ENCODE assay signal across 8 cellular contexts in the genomic region with DNA sequence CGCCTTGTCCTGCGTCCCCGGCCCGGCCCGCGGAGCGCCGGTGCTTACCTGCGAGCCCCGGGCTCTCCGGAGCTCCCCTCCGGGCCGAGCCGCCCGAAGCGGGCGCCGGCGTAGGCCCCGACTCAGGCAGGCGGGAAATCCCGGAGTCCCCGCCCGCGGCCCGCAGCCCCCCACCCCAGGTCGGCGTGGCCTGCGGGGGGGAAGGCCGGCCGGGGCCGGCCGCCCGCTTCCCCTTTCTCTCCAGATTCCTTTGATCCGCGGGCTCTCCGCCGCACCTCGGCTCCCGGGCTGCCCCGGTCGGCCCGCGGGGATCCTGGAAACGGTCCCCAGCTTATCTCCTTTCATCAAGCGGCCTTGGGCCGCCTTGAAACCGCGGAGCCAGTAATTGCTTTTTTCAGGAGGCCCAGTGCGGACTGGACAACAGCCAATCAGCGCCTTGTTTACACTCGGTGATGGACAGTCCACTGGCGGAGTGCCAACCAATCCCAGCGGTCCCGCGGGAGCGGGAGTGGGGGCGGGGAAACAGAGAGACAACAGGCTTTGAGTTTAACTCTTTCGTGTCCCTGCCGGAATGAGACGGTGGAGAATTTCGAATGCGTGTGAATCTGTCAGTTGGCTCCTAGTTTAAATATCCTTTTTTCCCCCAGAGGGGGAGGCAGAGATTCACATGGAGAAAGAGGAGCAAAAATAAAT. TPM values are rescaled to one million over a fixed set of nuclear protein-coding genes. Genes with fewer than 3 reads are reported as not detected.
A peak's percentile ranks its signal among the peaks of the same experiment; 100 is the strongest.
DNase-seq lines count a peak whose midpoint lies in the region; ATAC-seq and TF ChIP-seq lines count a peak whose summit lies in the region.

No MANE protein-coding gene starts in this region.

- H3K27me3 ChIP-seq in endodermal cell (ENCODE audit: control insufficient read depth, insufficient read depth, low read length, poor library complexity, severe bottlenecking) (no peaks in the 10 kb centered on the region), lung (ENCODE audit: control insufficient read depth, insufficient read depth) (no peaks in the 10 kb centered on the region)

- peaks cover 13% of the 10 kb centered on the region for H3K4me1 ChIP-seq in endodermal cell (ENCODE audit: control insufficient read depth, insufficient read depth, low read length)
- H3K4me1 ChIP-seq in lung (ENCODE audit: control insufficient read depth in 2 of 2, insufficient read depth in 2 of 2, low read length in 2 of 2): peaks cover 0 to 10% of the 10 kb centered on the region in 2 donors

- H3K36me3 Mint-ChIP-seq in WTC11 (no peaks in the 10 kb centered on the region), endodermal cell (ENCODE audit: low read depth) (peaks cover 23% of the 10 kb centered on the region)

- H3K9me3 ChIP-seq in endodermal cell (ENCODE audit: control insufficient read depth, low read length) (no peaks in the 10 kb centered on the region), lung (ENCODE audit: control insufficient read depth in 2 of 2, insufficient read depth in 1 of 2, low read length in 1 of 2) (no peaks in the 10 kb centered on the region)

- H3K9ac ChIP-seq in endodermal cell (ENCODE audit: extremely low read depth, low read length, poor library complexity, severe bottlenecking): peak overlapping the region; percentile 91

- H3K27ac Mint-ChIP-seq in WTC11: peak overlapping the region; percentile 93
- H3K27ac Mint-ChIP-seq in endodermal cell: peak overlapping the region; percentile 94

- CTCF ChIA-PET in WTC11 (lab: Charles Lee): interaction anchor here (0.7 to 2.4 kb wide), 5 partner anchors 16 to 139 kb away, joined by 3 to 9 read pairs (median 6); no protein-coding TSS in a partner anchor

- H3K4me3 ChIP-seq in AG09309 (ENCODE audit: control insufficient read depth, low read depth, low read length): peak overlapping the region; percentile 49
- H3K4me3 ChIP-seq in endodermal cell (ENCODE audit: low read length): peak overlapping the region; percentile 88
- H3K4me3 ChIP-seq in lung: peak overlapping the region; percentile 73

- H3K4me1 Mint-ChIP-seq in WTC11: peaks cover 42% of the 10 kb centered on the region
- peaks cover 31% of the 10 kb centered on the region for H3K4me1 Mint-ChIP-seq in endodermal cell

- DNase-seq in AG09309 (ENCODE audit: low read depth) (peak; percentile 97), NCI-H2171 (lab: John Stamatoyannopoulos, UW) (peak; percentile 99), WTC11 (ENCODE audit: low spot score) (peak; percentile 100), endodermal cell (peak; percentile 100), lung (ENCODE audit: low spot score) (peak; percentile 100)
- DNase-seq in stimulated activated CD4-positive, alpha-beta T cell treated with anti-CD3 and anti-CD28 coated beads, TNF-alpha, amount 100 ng/mL, for 24 hours (ENCODE audit: low read depth in 3 of 3): peak; percentile 36 to 88 (median 54)

- H3K9me3 Mint-ChIP-seq in WTC11 (no peaks in the 10 kb centered on the region), endodermal cell (no peaks in the 10 kb centered on the region)

- no peak for TF ChIP-seq CTCF in AG09309 (IDR thresholded peaks at IDR 0.05; ENCODE audit: control insufficient read depth, insufficient read depth, low read depth, low read length, missing control alignments)
- no peak for TF ChIP-seq CTCF in WTC11 (IDR thresholded peaks at IDR 0.05)
- TF ChIP-seq CTCF in endodermal cell (conservative IDR thresholded peaks at IDR 0.05): peak; percentile 57
- TF ChIP-seq CTCF in lung (IDR thresholded peaks at IDR 0.05; ENCODE audit: control extremely low read depth, extremely low read depth): no peak

- POLR2A ChIA-PET in WTC11 (lab: Charles Lee): interaction anchor here (1.0 kb wide), 1 partner anchor 9 kb away, joined by 5 read pairs; no protein-coding TSS in a partner anchor

- peak overlapping the region; percentile 93 for H3K27ac ChIP-seq in endodermal cell (ENCODE audit: low read depth, low read length)
- peak overlapping the region; percentile 95 to 99 for H3K27ac ChIP-seq in lung (ENCODE audit: low read depth in 1 of 2, low read length in 1 of 2)

- 0 to 1% methylated on average over 24 to 63 of the region's 63 CpGs for WGBS in endodermal cell (ENCODE audit: insufficient coverage in 1 of 2, insufficient read length in 1 of 2), 2 experiments
- 0 to 1% methylated on average over 57 to 63 of the region's 63 CpGs for WGBS in lung, 2 donors

- H3K36me3 ChIP-seq in endodermal cell (ENCODE audit: control insufficient read depth, insufficient read depth, low read length): peaks cover 6% of the 10 kb centered on the region
- peaks cover 0 to 4% of the 10 kb centered on the region in 2 donors for H3K36me3 ChIP-seq in lung (ENCODE audit: control insufficient read depth in 2 of 2, insufficient read depth in 2 of 2, low read length in 2 of 2)

- H3K27me3 Mint-ChIP-seq in WTC11 (ENCODE audit: low read depth) (peaks cover 74% of the 10 kb centered on the region), endodermal cell (ENCODE audit: insufficient read depth) (peaks cover 35% of the 10 kb centered on the region)

- ATAC-seq in GM21381 (IDR thresholded peaks at IDR 0.05; ENCODE audit: unreplicated experiment) (peak; percentile 54), WTC11 (peak; percentile 43), lung (ENCODE audit: insufficient read depth, low FRiP score) (peak; percentile 35), HG02840 (IDR thresholded peaks at IDR 0.05; ENCODE audit: low FRiP score, unreplicated experiment) (no peak)

- H3K4me3 Mint-ChIP-seq in WTC11 (peak overlapping the region; percentile 72), endodermal cell (peak overlapping the region; percentile 87)

TF ChIP-seq in WTC11, 78 proteins besides CTCF, POLR2A, EP300 and RAD21 (continues in another document):
- TF ChIP-seq, protein P1, sequence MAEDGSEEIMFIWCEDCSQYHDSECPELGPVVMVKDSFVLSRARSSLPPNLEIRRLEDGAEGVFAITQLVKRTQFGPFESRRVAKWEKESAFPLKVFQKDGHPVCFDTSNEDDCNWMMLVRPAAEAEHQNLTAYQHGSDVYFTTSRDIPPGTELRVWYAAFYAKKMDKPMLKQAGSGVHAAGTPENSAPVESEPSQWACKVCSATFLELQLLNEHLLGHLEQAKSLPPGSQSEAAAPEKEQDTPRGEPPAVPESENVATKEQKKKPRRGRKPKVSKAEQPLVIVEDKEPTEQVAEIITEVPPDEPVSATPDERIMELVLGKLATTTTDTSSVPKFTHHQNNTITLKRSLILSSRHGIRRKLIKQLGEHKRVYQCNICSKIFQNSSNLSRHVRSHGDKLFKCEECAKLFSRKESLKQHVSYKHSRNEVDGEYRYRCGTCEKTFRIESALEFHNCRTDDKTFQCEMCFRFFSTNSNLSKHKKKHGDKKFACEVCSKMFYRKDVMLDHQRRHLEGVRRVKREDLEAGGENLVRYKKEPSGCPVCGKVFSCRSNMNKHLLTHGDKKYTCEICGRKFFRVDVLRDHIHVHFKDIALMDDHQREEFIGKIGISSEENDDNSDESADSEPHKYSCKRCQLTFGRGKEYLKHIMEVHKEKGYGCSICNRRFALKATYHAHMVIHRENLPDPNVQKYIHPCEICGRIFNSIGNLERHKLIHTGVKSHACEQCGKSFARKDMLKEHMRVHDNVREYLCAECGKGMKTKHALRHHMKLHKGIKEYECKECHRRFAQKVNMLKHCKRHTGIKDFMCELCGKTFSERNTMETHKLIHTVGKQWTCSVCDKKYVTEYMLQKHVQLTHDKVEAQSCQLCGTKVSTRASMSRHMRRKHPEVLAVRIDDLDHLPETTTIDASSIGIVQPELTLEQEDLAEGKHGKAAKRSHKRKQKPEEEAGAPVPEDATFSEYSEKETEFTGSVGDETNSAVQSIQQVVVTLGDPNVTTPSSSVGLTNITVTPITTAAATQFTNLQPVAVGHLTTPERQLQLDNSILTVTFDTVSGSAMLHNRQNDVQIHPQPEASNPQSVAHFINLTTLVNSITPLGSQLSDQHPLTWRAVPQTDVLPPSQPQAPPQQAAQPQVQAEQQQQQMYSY (CRISPR knock-in tag; IDR thresholded peaks at IDR 0.05): peak; percentile 62
- TF ChIP-seq TEAD1 (CRISPR knock-in tag; IDR thresholded peaks at IDR 0.05) (peak; percentile 70; the same call in 1 of the 2 replicates), SP1 (CRISPR knock-in tag; conservative IDR thresholded peaks at IDR 0.05) (peak; percentile 66), GABPB1 (CRISPR knock-in tag; IDR thresholded peaks at IDR 0.05) (peak; percentile 69), FOXK1 (CRISPR knock-in tag; IDR thresholded peaks at IDR 0.05) (peak; percentile 100), NFYB (CRISPR knock-in tag; conservative IDR thresholded peaks at IDR 0.05; ENCODE audit: low read depth) (peak; percentile 83)
- TF ChIP-seq, protein P2, sequence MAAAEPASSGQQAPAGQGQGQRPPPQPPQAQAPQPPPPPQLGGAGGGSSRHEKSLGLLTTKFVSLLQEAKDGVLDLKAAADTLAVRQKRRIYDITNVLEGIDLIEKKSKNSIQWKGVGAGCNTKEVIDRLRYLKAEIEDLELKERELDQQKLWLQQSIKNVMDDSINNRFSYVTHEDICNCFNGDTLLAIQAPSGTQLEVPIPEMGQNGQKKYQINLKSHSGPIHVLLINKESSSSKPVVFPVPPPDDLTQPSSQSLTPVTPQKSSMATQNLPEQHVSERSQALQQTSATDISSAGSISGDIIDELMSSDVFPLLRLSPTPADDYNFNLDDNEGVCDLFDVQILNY (CRISPR knock-in tag; IDR thresholded peaks at IDR 0.05): peak; percentile 42; the same call in 1 of the 2 replicates
- TF ChIP-seq, protein P3, sequence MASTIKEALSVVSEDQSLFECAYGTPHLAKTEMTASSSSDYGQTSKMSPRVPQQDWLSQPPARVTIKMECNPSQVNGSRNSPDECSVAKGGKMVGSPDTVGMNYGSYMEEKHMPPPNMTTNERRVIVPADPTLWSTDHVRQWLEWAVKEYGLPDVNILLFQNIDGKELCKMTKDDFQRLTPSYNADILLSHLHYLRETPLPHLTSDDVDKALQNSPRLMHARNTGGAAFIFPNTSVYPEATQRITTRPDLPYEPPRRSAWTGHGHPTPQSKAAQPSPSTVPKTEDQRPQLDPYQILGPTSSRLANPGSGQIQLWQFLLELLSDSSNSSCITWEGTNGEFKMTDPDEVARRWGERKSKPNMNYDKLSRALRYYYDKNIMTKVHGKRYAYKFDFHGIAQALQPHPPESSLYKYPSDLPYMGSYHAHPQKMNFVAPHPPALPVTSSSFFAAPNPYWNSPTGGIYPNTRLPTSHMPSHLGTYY (CRISPR knock-in tag; IDR thresholded peaks at IDR 0.05): no peak

RNA-seq across cellular contexts. Expression of a gene that starts 1.4 kb away (rescaled TPM):
- 17.1 to 29.8 TPM (median 21.5 TPM) in 3 replicates for total RNA-seq in WTC11 (2021)
- total RNA-seq in endodermal cell: 10 to 100 TPM; 63.9 to 78.1 TPM
- 40.3 TPM for polyA plus RNA-seq in endodermal cell (2013, experiment 1 of 2)
- polyA plus RNA-seq in endodermal cell (2013, experiment 2 of 2): 37.2 TPM
- 10 to 100 TPM; 24.4 to 24.9 TPM for total RNA-seq in lung
- 10 to 100 TPM in 1 of 2 donors, 1 to 10 TPM in 1; 7.6 to 10.5 TPM for polyA plus RNA-seq in lung
